In genomic region chr1:113388621-113389355, GRCh38 we compare ENCODE assay signal across 8 cellular contexts. TPM values are rescaled to one million over a fixed set of nuclear protein-coding genes. Genes with fewer than 3 reads are reported as not detected.
DNase-seq lines count a peak whose midpoint lies in the region; ATAC-seq, FAIRE-seq and TF ChIP-seq lines count a peak whose summit lies in the region.

No MANE protein-coding gene starts in this region.

- peaks cover 27% of the 10 kb centered on the region for H3K27me3 ChIP-seq in A673 (replicated peaks; ENCODE audit: insufficient read depth, low read depth, low read length, poor library complexity)

- intact Hi-C loops in A673 (cut with micrococcal nuclease; ENCODE audit: unreplicated experiment) = no loop called here

- TF ChIP-seq CTCF in A673 (conservative IDR thresholded peaks at IDR 0.05; ENCODE audit: low read depth, low read length) (no peak), retinal pigment epithelial cell (conservative IDR thresholded peaks at IDR 0.05; ENCODE audit: low read depth, low read length) (no peak)

- CTCF ChIA-PET in A673 (lab: Charles Lee) = no interaction called here

- no peak for ATAC-seq in HG03439 (IDR thresholded peaks at IDR 0.05; ENCODE audit: unreplicated experiment)

- H3K27ac Mint-ChIP-seq in T-helper 1 cell treated with Interleukin-12 subunit alpha and Interleukin-12 subunit beta and Interleukin-4 antibody, amounts not matched to agents 30 μg/mL and 1 μg/mL, for 36 hours = no peak overlapping the region

- H3K27ac ChIP-seq in A673 (ENCODE audit: low read depth, low read length, poor library complexity, severe bottlenecking) = no peak overlapping the region

- no TSS peak for BruUV-seq in A673 (replicated peaks; lab: Mats Ljungman, UMichigan)

- peak overlapping the region; percentile 88 for H3K4me3 ChIP-seq in A673 (ENCODE audit: low read depth, low read length, poor library complexity, severe bottlenecking)
- H3K4me3 ChIP-seq in retinal pigment epithelial cell (ENCODE audit: low read length) = peak overlapping the region; percentile 78

- TF ChIP-seq POLR2A in H54 (IDR thresholded peaks at IDR 0.05; ENCODE audit: low read depth, low read length) = no peak

- DNase-seq in A673 (ENCODE audit: low spot score) (no peak), H54 (ENCODE audit: insufficient read length, low spot score) (peak; percentile 23), fibroblast of peridontal ligament (ENCODE audit: extremely low read depth) (peak; percentile 25), retinal pigment epithelial cell (ENCODE audit: low read depth) (no peak), epidermal melanocyte (ENCODE audit: insufficient read length, low spot score) (no peak), medulla oblongata (ENCODE audit: extremely low spot score) (no peak)

- no peak for FAIRE-seq in H54 (lab: Jason Lieb, UNC)

- peaks cover 4% of the 10 kb centered on the region for H3K9me3 Mint-ChIP-seq in T-helper 1 cell treated with Interleukin-12 subunit alpha and Interleukin-12 subunit beta and Interleukin-4 antibody, amounts not matched to agents 30 μg/mL and 1 μg/mL, for 36 hours

- peaks cover 25% of the 10 kb centered on the region for H3K27me3 Mint-ChIP-seq in T-helper 1 cell treated with Interleukin-12 subunit alpha and Interleukin-12 subunit beta and Interleukin-4 antibody, amounts not matched to agents 30 μg/mL and 1 μg/mL, for 36 hours (ENCODE audit: low read depth)

- peaks cover 23% of the 10 kb centered on the region for H3K4me1 Mint-ChIP-seq in T-helper 1 cell treated with Interleukin-12 subunit alpha and Interleukin-12 subunit beta and Interleukin-4 antibody, amounts not matched to agents 30 μg/mL and 1 μg/mL, for 36 hours (ENCODE audit: low read depth)

- H3K4me3 Mint-ChIP-seq in T-helper 1 cell treated with Interleukin-12 subunit alpha and Interleukin-12 subunit beta and Interleukin-4 antibody, amounts not matched to agents 30 μg/mL and 1 μg/mL, for 36 hours = peak overlapping the region; percentile 91

- no peaks in the 10 kb centered on the region for H3K36me3 Mint-ChIP-seq in T-helper 1 cell treated with Interleukin-12 subunit alpha and Interleukin-12 subunit beta and Interleukin-4 antibody, amounts not matched to agents 30 μg/mL and 1 μg/mL, for 36 hours (ENCODE audit: low read depth)

- no peaks in the 10 kb centered on the region for H3K36me3 ChIP-seq in A673 (ENCODE audit: insufficient read depth, low read length, poor library complexity, severe bottlenecking)

- no peaks in the 10 kb centered on the region for H3K9me3 ChIP-seq in A673 (ENCODE audit: low read depth, low read length, poor library complexity, severe bottlenecking)

- peaks cover 8% of the 10 kb centered on the region for H3K4me1 ChIP-seq in A673 (ENCODE audit: insufficient read depth, low read length, poor library complexity, severe bottlenecking)

- POLR2A ChIA-PET in A673 (lab: Charles Lee; ENCODE audit: low non-redundant PET) = no interaction called here

RNA-seq across cellular contexts. Expression of gene MAGI3, which starts 1.5 kb away (rescaled TPM):
- total RNA-seq in A673 (2021) = 5.1 and 5.6 TPM in 2 replicates

Comparison
In these comparisons a context has a peak if more than half of its experiments do, and no peak if none do; other contexts are left out.
1. DNase-seq: peak in H54 (single experiment) and fibroblast of peridontal ligament (single experiment); none in A673 (single experiment), retinal pigment epithelial cell (single experiment), epidermal melanocyte (single experiment) and medulla oblongata (single experiment).